ENCODE assay signal across 16 cellular contexts in genomic region chrX:105646592-105647372, GRCh38.
DNase-seq lines count a peak whose midpoint lies in the region; ATAC-seq and TF ChIP-seq lines count a peak whose summit lies in the region.
"Had no signal": no experiment of that assay in that cellular context is flagged by ENCODE, and none has a peak within 500 bp of the region (broad histone marks: within the 10 kb centered on the region; RNA-seq: fewer than 3 reads in every experiment).

No MANE protein-coding gene starts in this region.

- no peak overlapping the region for H3K27ac Mint-ChIP-seq in type B pancreatic cell
- H3K27ac Mint-ChIP-seq: B cell; CD8-positive, alpha-beta T cell; H9 had no signal

- no peak for TF ChIP-seq CTCF in psoas muscle (IDR thresholded peaks at IDR 0.05)
- no peak for TF ChIP-seq CTCF in tibial nerve (IDR thresholded peaks at IDR 0.05)
- TF ChIP-seq CTCF in lower leg skin (IDR thresholded peaks at IDR 0.05) = no peak
- TF ChIP-seq CTCF in type B pancreatic cell (conservative IDR thresholded peaks at IDR 0.05) = no peak

- no peaks in the 10 kb centered on the region for H3K4me1 Mint-ChIP-seq in type B pancreatic cell (ENCODE audit: unreplicated experiment)
- H3K4me1 Mint-ChIP-seq: B cell had no signal

- TF ChIP-seq POLR2A in tibial nerve (IDR thresholded peaks at IDR 0.05) (no peak), lower leg skin (IDR thresholded peaks at IDR 0.05) (no peak)

- ATAC-seq in psoas muscle (peak; percentile 57 to 92 (median 80)), HG03520 (IDR thresholded peaks at IDR 0.05; ENCODE audit: unreplicated experiment) (no peak)
- ATAC-seq: CD8-positive, alpha-beta T cell; HepG2 had no signal

- peaks cover 10% of the 10 kb centered on the region for H3K4me1 ChIP-seq in psoas muscle
- H3K4me1 ChIP-seq in tibial nerve = no peaks in the 10 kb centered on the region
- H3K4me1 ChIP-seq: BLaER1 treated with 17β-estradiol and CSF1 and Interleukin-3, amounts not matched to agents 10 nM and 100 nM had no signal

- H3K27me3 ChIP-seq in psoas muscle (ENCODE audit: insufficient read depth in 3 of 3, low read length in 2 of 3) = no peaks in the 10 kb centered on the region
- H3K27me3 ChIP-seq in tibial nerve = no peaks in the 10 kb centered on the region

- peak overlapping the region; percentile 77 for H3K27ac ChIP-seq in psoas muscle
- H3K27ac ChIP-seq in tibial nerve = no peak overlapping the region
- H3K27ac ChIP-seq: BLaER1 treated with 17β-estradiol and CSF1 and Interleukin-3, amounts not matched to agents 10 nM and 100 nM had no signal

- no peaks in the 10 kb centered on the region for H3K36me3 Mint-ChIP-seq in type B pancreatic cell
- H3K36me3 Mint-ChIP-seq: CD8-positive, alpha-beta T cell had no signal

- H3K4me3 ChIP-seq in psoas muscle = no peak overlapping the region
- no peak overlapping the region for H3K4me3 ChIP-seq in tibial nerve
- H3K4me3 ChIP-seq in lower leg skin (ENCODE audit: low read depth, poor library complexity, severe bottlenecking) = no peak overlapping the region
- H3K4me3 ChIP-seq: BLaER1 treated with 17β-estradiol and CSF1 and Interleukin-3, amounts not matched to agents 10 nM and 100 nM had no signal

- no peaks in the 10 kb centered on the region for H3K9me3 Mint-ChIP-seq in type B pancreatic cell

- H3K4me3 Mint-ChIP-seq in type B pancreatic cell = no peak overlapping the region
- H3K4me3 Mint-ChIP-seq: B cell; CD8-positive, alpha-beta T cell; H9 had no signal

- intact Hi-C loops in psoas muscle (cut with DNase I) = no loop called here
- intact Hi-C loops in lower leg skin (cut with DNase I; ENCODE audit: low total_unique reads) = no loop called here

- 84 to 95% (median 93%) methylated on average over 15 to 17 of the region's 17 CpGs for WGBS in psoas muscle, 3 donors
- WGBS in tibial nerve, 2 donors = 87% methylated on average over 17 of the region's 17 CpGs
- WGBS in lower leg skin, 2 donors = 85 to 90% methylated on average over 15 to 17 of the region's 17 CpGs

- DNase-seq in NCI-H524 (lab: John Stamatoyannopoulos, UW) (peak; percentile 34 to 80), left kidney (ENCODE audit: low read depth, low spot score) (peak; percentile 2), psoas muscle (no peak), tibial nerve (ENCODE audit: low spot score in 2 of 2) (no peak), lower leg skin (ENCODE audit: low spot score in 2 of 2) (no peak), type B pancreatic cell (ENCODE audit: extremely low spot score, unreplicated experiment) (no peak)
- DNase-seq: 8988T; Calu3; CD8-positive, alpha-beta T cell; DMS79 treated with DMSO at 0.1 percent for 48 hours; GF-D8; H9 had no signal

- H3K9me3 ChIP-seq in psoas muscle (no peaks in the 10 kb centered on the region), tibial nerve (no peaks in the 10 kb centered on the region)
- H3K9me3 ChIP-seq: BLaER1 treated with 17β-estradiol and CSF1 and Interleukin-3, amounts not matched to agents 10 nM and 100 nM had no signal

- TF ChIP-seq EP300 in tibial nerve (IDR thresholded peaks at IDR 0.05) = no peak

- no peaks in the 10 kb centered on the region for H3K27me3 Mint-ChIP-seq in type B pancreatic cell
- H3K27me3 Mint-ChIP-seq: B cell had no signal

- no peaks in the 10 kb centered on the region for H3K36me3 ChIP-seq in psoas muscle (ENCODE audit: insufficient read depth in 1 of 2, low read depth in 1 of 2)
- no peaks in the 10 kb centered on the region for H3K36me3 ChIP-seq in tibial nerve
- H3K36me3 ChIP-seq: BLaER1 treated with 17β-estradiol and CSF1 and Interleukin-3, amounts not matched to agents 10 nM and 100 nM had no signal

Comparison
In these comparisons a context has a peak if more than half of its experiments do, and no peak if none do; other contexts are left out.
1. DNase-seq: peak in NCI-H524 (2 of 2) and left kidney (single experiment); none in psoas muscle (0 of 2), tibial nerve (0 of 2), lower leg skin (0 of 2) and type B pancreatic cell (single experiment).